ENCODE assay signal across 8 cellular contexts in genomic region chr5:18314192-18314778, GRCh38.
DNase-seq lines count a peak whose midpoint lies in the region; ATAC-seq, FAIRE-seq and TF ChIP-seq lines count a peak whose summit lies in the region.

No MANE protein-coding gene starts in this region.

- no peak overlapping the region for H3K4me3 ChIP-seq in GM23338
- H3K4me3 ChIP-seq in upper lobe of right lung = no peak overlapping the region
- no peak overlapping the region for H3K4me3 ChIP-seq in coronary artery

- H3K9me3 ChIP-seq in upper lobe of right lung = no peaks in the 10 kb centered on the region

- TF ChIP-seq CTCF in GM23338 (conservative IDR thresholded peaks at IDR 0.05; ENCODE audit: low read depth in 2 of 2) (peak in 1 of 2 experiments; percentile 81; a peak in 3 of 4 replicates), upper lobe of right lung (IDR thresholded peaks at IDR 0.05) (peak; percentile 54), coronary artery (IDR thresholded peaks at IDR 0.05) (no peak)

- H2AFZ ChIP-seq in GM23338 = no peak overlapping the region

- peak; percentile 39 for FAIRE-seq in frontal cortex (lab: Jason Lieb, UNC)

- no peak overlapping the region for H3K4me3 Mint-ChIP-seq in GM23338

- no peaks in the 10 kb centered on the region for H3K79me2 ChIP-seq in GM23338 (replicated peaks; ENCODE audit: insufficient read depth)

- no peaks in the 10 kb centered on the region for H3K4me1 Mint-ChIP-seq in GM23338

- H3K4me2 ChIP-seq in GM23338 = no peak overlapping the region

- H3K36me3 ChIP-seq in GM23338 (ENCODE audit: insufficient read depth) = no peaks in the 10 kb centered on the region
- H3K36me3 ChIP-seq in upper lobe of right lung = no peaks in the 10 kb centered on the region

- H3K27ac Mint-ChIP-seq in GM23338 = no peak overlapping the region

- no peak for ATAC-seq in GM23338
- ATAC-seq in upper lobe of right lung = no peak

- H3F3A ChIP-seq in GM23338 (replicated peaks; ENCODE audit: low read depth) = no peaks in the 10 kb centered on the region

- DNase-seq in AML-193 (lab: John Stamatoyannopoulos, UW) = peak; percentile 7 to 8
- peak; percentile 44 for DNase-seq in GM23338 (ENCODE audit: low spot score)
- DNase-seq in RPMI7951 (ENCODE audit: low read depth) = peak; percentile 9
- peak in 1 of 2 donors; percentile 14 for DNase-seq in frontal cortex (ENCODE audit: low spot score in 2 of 2)
- no peak for DNase-seq in upper lobe of right lung
- DNase-seq in coronary artery (ENCODE audit: low spot score) = no peak
- no peak for DNase-seq in activated gamma-delta T cell (lab: John Stamatoyannopoulos, UW)
- no peak for DNase-seq in cortex of kidney (lab: John Stamatoyannopoulos, UW)

- no peaks in the 10 kb centered on the region for H4K20me1 ChIP-seq in GM23338 (replicated peaks; ENCODE audit: insufficient read depth)

- peaks cover 3% of the 10 kb centered on the region for H3K27me3 Mint-ChIP-seq in GM23338 (ENCODE audit: insufficient read depth, low read depth, poor library complexity)

- H3K27me3 ChIP-seq in GM23338 (ENCODE audit: insufficient read depth) (no peaks in the 10 kb centered on the region), upper lobe of right lung (no peaks in the 10 kb centered on the region)

- intact Hi-C loops in upper lobe of right lung (cut with DNase I) = no loop called here

- H3K9me2 ChIP-seq in GM23338 (ENCODE audit: insufficient read depth) = no peaks in the 10 kb centered on the region

- H3K4me1 ChIP-seq in GM23338 (ENCODE audit: insufficient read depth) = no peaks in the 10 kb centered on the region
- H3K4me1 ChIP-seq in upper lobe of right lung = no peaks in the 10 kb centered on the region

- H3K36me3 Mint-ChIP-seq in GM23338 (ENCODE audit: low read depth) = peaks cover 11% of the 10 kb centered on the region; the same call in 2 of the 3 replicates

- H3K9me3 Mint-ChIP-seq in GM23338 = peaks cover 14% of the 10 kb centered on the region; the same call in 2 of the 3 replicates

- H3K27ac ChIP-seq in GM23338 (ENCODE audit: low read depth) = no peak overlapping the region
- H3K27ac ChIP-seq in upper lobe of right lung = no peak overlapping the region
- H3K27ac ChIP-seq in coronary artery = no peak overlapping the region

TF ChIP-seq in GM23338, 12 proteins besides CTCF, POLR2A, EP300 and RAD21:
- TF ChIP-seq, protein P1, sequence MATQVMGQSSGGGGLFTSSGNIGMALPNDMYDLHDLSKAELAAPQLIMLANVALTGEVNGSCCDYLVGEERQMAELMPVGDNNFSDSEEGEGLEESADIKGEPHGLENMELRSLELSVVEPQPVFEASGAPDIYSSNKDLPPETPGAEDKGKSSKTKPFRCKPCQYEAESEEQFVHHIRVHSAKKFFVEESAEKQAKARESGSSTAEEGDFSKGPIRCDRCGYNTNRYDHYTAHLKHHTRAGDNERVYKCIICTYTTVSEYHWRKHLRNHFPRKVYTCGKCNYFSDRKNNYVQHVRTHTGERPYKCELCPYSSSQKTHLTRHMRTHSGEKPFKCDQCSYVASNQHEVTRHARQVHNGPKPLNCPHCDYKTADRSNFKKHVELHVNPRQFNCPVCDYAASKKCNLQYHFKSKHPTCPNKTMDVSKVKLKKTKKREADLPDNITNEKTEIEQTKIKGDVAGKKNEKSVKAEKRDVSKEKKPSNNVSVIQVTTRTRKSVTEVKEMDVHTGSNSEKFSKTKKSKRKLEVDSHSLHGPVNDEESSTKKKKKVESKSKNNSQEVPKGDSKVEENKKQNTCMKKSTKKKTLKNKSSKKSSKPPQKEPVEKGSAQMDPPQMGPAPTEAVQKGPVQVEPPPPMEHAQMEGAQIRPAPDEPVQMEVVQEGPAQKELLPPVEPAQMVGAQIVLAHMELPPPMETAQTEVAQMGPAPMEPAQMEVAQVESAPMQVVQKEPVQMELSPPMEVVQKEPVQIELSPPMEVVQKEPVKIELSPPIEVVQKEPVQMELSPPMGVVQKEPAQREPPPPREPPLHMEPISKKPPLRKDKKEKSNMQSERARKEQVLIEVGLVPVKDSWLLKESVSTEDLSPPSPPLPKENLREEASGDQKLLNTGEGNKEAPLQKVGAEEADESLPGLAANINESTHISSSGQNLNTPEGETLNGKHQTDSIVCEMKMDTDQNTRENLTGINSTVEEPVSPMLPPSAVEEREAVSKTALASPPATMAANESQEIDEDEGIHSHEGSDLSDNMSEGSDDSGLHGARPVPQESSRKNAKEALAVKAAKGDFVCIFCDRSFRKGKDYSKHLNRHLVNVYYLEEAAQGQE (IDR thresholded peaks at IDR 0.05; ENCODE audit: unreplicated experiment) = no peak
- TF ChIP-seq JUNB (IDR thresholded peaks at IDR 0.05; ENCODE audit: unreplicated experiment) (no peak), CREB1 (CRISPR knock-in tag; IDR thresholded peaks at IDR 0.05; ENCODE audit: low read depth) (no peak), NANOG (IDR thresholded peaks at IDR 0.05; ENCODE audit: borderline replicate concordance) (no peak), ZNF114 (CRISPR knock-in tag; IDR thresholded peaks at IDR 0.05) (no peak), EZH2phosphoT487 (IDR thresholded peaks at IDR 0.05; ENCODE audit: unreplicated experiment) (no peak), POLR2AphosphoS5 (IDR thresholded peaks at IDR 0.05; ENCODE audit: low read depth) (no peak)
- TF ChIP-seq, protein P2, sequence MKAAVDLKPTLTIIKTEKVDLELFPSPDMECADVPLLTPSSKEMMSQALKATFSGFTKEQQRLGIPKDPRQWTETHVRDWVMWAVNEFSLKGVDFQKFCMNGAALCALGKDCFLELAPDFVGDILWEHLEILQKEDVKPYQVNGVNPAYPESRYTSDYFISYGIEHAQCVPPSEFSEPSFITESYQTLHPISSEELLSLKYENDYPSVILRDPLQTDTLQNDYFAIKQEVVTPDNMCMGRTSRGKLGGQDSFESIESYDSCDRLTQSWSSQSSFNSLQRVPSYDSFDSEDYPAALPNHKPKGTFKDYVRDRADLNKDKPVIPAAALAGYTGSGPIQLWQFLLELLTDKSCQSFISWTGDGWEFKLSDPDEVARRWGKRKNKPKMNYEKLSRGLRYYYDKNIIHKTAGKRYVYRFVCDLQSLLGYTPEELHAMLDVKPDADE (IDR thresholded peaks at IDR 0.05) = no peak
- TF ChIP-seq, protein P3, sequence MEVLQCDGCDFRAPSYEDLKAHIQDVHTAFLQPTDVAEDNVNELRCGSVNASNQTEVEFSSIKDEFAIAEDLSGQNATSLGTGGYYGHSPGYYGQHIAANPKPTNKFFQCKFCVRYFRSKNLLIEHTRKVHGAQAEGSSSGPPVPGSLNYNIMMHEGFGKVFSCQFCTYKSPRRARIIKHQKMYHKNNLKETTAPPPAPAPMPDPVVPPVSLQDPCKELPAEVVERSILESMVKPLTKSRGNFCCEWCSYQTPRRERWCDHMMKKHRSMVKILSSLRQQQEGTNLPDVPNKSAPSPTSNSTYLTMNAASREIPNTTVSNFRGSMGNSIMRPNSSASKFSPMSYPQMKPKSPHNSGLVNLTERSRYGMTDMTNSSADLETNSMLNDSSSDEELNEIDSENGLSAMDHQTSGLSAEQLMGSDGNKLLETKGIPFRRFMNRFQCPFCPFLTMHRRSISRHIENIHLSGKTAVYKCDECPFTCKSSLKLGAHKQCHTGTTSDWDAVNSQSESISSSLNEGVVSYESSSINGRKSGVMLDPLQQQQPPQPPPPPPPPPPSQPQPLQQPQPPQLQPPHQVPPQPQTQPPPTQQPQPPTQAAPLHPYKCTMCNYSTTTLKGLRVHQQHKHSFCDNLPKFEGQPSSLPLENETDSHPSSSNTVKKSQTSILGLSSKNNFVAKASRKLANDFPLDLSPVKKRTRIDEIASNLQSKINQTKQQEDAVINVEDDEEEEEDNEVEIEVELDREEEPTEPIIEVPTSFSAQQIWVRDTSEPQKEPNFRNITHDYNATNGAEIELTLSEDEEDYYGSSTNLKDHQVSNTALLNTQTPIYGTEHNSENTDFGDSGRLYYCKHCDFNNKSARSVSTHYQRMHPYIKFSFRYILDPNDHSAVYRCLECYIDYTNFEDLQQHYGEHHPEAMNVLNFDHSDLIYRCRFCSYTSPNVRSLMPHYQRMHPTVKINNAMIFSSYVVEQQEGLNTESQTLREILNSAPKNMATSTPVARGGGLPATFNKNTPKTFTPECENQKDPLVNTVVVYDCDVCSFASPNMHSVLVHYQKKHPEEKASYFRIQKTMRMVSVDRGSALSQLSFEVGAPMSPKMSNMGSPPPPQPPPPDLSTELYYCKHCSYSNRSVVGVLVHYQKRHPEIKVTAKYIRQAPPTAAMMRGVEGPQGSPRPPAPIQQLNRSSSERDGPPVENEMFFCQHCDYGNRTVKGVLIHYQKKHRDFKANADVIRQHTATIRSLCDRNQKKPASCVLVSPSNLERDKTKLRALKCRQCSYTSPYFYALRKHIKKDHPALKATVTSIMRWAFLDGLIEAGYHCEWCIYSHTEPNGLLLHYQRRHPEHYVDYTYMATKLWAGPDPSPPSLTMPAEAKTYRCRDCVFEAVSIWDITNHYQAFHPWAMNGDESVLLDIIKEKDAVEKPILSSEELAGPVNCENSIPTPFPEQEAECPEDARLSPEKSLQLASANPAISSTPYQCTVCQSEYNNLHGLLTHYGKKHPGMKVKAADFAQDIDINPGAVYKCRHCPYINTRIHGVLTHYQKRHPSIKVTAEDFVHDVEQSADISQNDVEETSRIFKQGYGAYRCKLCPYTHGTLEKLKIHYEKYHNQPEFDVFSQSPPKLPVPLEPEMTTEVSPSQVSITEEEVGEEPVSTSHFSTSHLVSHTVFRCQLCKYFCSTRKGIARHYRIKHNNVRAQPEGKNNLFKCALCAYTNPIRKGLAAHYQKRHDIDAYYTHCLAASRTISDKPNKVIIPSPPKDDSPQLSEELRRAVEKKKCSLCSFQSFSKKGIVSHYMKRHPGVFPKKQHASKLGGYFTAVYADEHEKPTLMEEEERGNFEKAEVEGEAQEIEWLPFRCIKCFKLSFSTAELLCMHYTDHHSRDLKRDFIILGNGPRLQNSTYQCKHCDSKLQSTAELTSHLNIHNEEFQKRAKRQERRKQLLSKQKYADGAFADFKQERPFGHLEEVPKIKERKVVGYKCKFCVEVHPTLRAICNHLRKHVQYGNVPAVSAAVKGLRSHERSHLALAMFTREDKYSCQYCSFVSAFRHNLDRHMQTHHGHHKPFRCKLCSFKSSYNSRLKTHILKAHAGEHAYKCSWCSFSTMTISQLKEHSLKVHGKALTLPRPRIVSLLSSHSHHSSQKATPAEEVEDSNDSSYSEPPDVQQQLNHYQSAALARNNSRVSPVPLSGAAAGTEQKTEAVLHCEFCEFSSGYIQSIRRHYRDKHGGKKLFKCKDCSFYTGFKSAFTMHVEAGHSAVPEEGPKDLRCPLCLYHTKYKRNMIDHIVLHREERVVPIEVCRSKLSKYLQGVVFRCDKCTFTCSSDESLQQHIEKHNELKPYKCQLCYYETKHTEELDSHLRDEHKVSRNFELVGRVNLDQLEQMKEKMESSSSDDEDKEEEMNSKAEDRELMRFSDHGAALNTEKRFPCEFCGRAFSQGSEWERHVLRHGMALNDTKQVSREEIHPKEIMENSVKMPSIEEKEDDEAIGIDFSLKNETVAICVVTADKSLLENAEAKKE (CRISPR knock-in tag; IDR thresholded peaks at IDR 0.05) = no peak
TF ChIP-seq in GM23338: peak in this region for 0.

Comparison
In these comparisons a context has a peak if more than half of its experiments do, and no peak if none do; other contexts are left out.
1. DNase-seq: peak in AML-193 (2 of 2), GM23338 (single experiment) and RPMI7951 (single experiment); none in upper lobe of right lung (single experiment), coronary artery (single experiment), activated gamma-delta T cell (single experiment) and cortex of kidney (single experiment).